Comparison of ENCODE assay signal across 1 cellular context in the genomic region with DNA sequence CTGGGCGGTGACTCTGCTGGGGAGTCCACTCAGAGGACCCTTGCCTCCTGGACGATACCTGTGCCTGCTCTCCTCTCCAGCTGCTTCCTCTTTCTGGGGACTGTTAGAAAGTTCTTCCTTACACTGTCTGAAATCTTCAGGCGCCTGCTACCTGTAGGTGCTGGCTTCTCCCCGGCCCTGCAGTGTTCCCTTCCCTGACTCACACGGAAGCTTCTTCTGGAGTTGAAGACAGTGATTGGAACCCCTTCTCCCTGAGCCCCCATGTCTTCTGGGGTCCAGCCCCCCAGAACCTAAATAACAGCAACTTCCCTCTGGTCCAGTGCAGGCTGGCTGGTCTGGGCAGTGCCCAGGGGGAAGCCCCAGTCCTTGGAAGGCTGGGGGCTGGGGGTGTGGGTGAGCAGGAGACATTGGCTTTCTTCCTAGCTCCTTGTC.
A peak's percentile ranks its signal among the peaks of the same experiment; 100 is the strongest.
TF ChIP-seq lines count a peak whose summit lies in the region.

No MANE protein-coding gene starts in this region.

TF ChIP-seq in HEK293, 187 proteins besides CTCF, POLR2A, EP300 and RAD21 (continued from another document):
- TF ChIP-seq, protein P1, sequence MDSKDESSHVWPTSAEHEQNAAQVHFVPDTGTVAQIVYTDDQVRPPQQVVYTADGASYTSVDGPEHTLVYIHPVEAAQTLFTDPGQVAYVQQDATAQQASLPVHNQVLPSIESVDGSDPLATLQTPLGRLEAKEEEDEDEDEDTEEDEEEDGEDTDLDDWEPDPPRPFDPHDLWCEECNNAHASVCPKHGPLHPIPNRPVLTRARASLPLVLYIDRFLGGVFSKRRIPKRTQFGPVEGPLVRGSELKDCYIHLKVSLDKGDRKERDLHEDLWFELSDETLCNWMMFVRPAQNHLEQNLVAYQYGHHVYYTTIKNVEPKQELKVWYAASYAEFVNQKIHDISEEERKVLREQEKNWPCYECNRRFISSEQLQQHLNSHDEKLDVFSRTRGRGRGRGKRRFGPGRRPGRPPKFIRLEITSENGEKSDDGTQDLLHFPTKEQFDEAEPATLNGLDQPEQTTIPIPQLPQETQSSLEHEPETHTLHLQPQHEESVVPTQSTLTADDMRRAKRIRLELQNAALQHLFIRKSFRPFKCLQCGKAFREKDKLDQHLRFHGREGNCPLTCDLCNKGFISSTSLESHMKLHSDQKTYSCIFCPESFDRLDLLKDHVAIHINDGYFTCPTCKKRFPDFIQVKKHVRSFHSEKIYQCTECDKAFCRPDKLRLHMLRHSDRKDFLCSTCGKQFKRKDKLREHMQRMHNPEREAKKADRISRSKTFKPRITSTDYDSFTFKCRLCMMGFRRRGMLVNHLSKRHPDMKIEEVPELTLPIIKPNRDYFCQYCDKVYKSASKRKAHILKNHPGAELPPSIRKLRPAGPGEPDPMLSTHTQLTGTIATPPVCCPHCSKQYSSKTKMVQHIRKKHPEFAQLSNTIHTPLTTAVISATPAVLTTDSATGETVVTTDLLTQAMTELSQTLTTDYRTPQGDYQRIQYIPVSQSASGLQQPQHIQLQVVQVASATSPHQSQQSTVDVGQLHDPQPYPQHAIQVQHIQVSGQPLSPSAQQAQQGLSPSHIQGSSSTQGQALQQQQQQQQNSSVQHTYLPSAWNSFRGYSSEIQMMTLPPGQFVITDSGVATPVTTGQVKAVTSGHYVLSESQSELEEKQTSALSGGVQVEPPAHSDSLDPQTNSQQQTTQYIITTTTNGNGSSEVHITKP (tag by site-specific recombination; IDR thresholded peaks at IDR 0.05), result peak; percentile 35; the same call in 1 of the 2 replicates
TF ChIP-seq in HEK293: peak in this region for 2.
